ENCODE assay signal across 9 cellular contexts in genomic region chr2:74573747-74574562, GRCh38. TPM values are rescaled to one million over a fixed set of nuclear protein-coding genes. Genes with fewer than 3 reads are reported as not detected.
DNase-seq lines count a peak whose midpoint lies in the region; ATAC-seq and TF ChIP-seq lines count a peak whose summit lies in the region.
"Had no signal": no experiment of that assay in that cellular context is flagged by ENCODE, and none has a peak within 500 bp of the region (broad histone marks: within the 10 kb centered on the region; RNA-seq: fewer than 3 reads in every experiment).

No MANE protein-coding gene starts in this region.

- 40 to 45% methylated on average over 7 of the region's 7 CpGs for WGBS in esophagus squamous epithelium, 2 donors

- H3K4me1 ChIP-seq in esophagus squamous epithelium, result no peaks in the 10 kb centered on the region

- intact Hi-C loops in esophagus squamous epithelium (cut with DNase I), result no loop called here

- no peaks in the 10 kb centered on the region for H3K36me3 ChIP-seq in esophagus squamous epithelium

- ATAC-seq in GM18517 (IDR thresholded peaks at IDR 0.05; ENCODE audit: unreplicated experiment) (peak; percentile 35), HG02588 (IDR thresholded peaks at IDR 0.05; ENCODE audit: unreplicated experiment) (peak; percentile 37)

- DNase-seq in OCI-M2 (lab: John Stamatoyannopoulos, UW; ENCODE audit: unreplicated experiment) (peak; percentile 64), epidermal melanocyte (ENCODE audit: insufficient read length, low spot score) (peak; percentile 71), esophagus squamous epithelium (lab: John Stamatoyannopoulos, UW) (no peak), NCI-H524 treated with DMSO at 0.1 percent for 48 hours (lab: John Stamatoyannopoulos, UW) (no peak), NCI-H146 treated with DMSO at 0.1 percent for 48 hours (lab: John Stamatoyannopoulos, UW; ENCODE audit: unreplicated experiment) (no peak)

- H3K4me3 ChIP-seq in esophagus squamous epithelium, result no peak overlapping the region

- TF ChIP-seq CTCF in esophagus squamous epithelium (IDR thresholded peaks at IDR 0.05), result no peak

- peaks cover 0 to 9% (median 0%) of the 10 kb centered on the region in 4 donors for H3K27me3 ChIP-seq in esophagus squamous epithelium

- H3K9me3 ChIP-seq in esophagus squamous epithelium, result no peaks in the 10 kb centered on the region

- no peak for TF ChIP-seq POLR2A in esophagus squamous epithelium (IDR thresholded peaks at IDR 0.05)

- peak overlapping the region; percentile 27 for H3K27ac ChIP-seq in temporal lobe (ENCODE audit: low read depth, low read length)
- peak overlapping the region in 2 of 4 donors; percentile 1 for H3K27ac ChIP-seq in esophagus squamous epithelium

RNA-seq across cellular contexts. Expression of gene DOK1, which starts 19.4 kb away (rescaled TPM):
- total RNA-seq in temporal lobe, result 3.4 TPM
- 1 to 10 TPM in 2 of 4 donors, under 1 TPM in 1, not detected in 1; 0.88 to 6.7 (median 3.0) TPM for total RNA-seq in esophagus squamous epithelium

RNA-seq across cellular contexts. Expression of gene LOXL3, which starts 20.2 kb away (rescaled TPM):
- total RNA-seq in temporal lobe (11.1 TPM), esophagus squamous epithelium (1 to 10 TPM in 2 of 4 donors, under 1 TPM in 1, not detected in 1; 0.48 to 4.3 (median 3.2) TPM)

RNA-seq across cellular contexts. Expression of gene HTRA2, which starts 44.2 kb away (rescaled TPM):
- total RNA-seq in temporal lobe, result 36.6 TPM
- total RNA-seq in esophagus squamous epithelium, result 10 to 100 TPM; 16.9 to 25.8 (median 22.0) TPM

RNA-seq across cellular contexts. Expression of gene AUP1, which starts 44.4 kb away (rescaled TPM):
- total RNA-seq in temporal lobe, result 36.1 TPM
- total RNA-seq in esophagus squamous epithelium, result 100 to 1,000 TPM in 2 of 4 donors, 10 to 100 TPM in 2; 79.9 to 142 (median 105) TPM

RNA-seq across cellular contexts. Expression of gene DQX1, which starts 47.9 kb away (rescaled TPM):
- total RNA-seq in temporal lobe (0.98 TPM), esophagus squamous epithelium (10 to 100 TPM in 1 of 4 donors, 1 to 10 TPM in 3; 3.8 to 13.3 (median 5.7) TPM)
- total RNA-seq: mononuclear cell had no signal

Comparison
In these comparisons a context has a peak if more than half of its experiments do, and no peak if none do; other contexts are left out.
1. DNase-seq: peak in OCI-M2 (single experiment) and epidermal melanocyte (single experiment); none in esophagus squamous epithelium (single experiment), NCI-H524 treated with DMSO at 0.1 percent for 48 hours (single experiment) and NCI-H146 treated with DMSO at 0.1 percent for 48 hours (single experiment).